In genomic region chr21:36265431-36265830, GRCh38 we compare ENCODE assay signal across 20 cellular contexts.
"Had no signal": no experiment of that assay in that cellular context is flagged by ENCODE, and none has a peak within 500 bp of the region (broad histone marks: within the 10 kb centered on the region; RNA-seq: fewer than 3 reads in every experiment).

No MANE protein-coding gene starts in this region.

- H3K27me3 ChIP-seq: breast epithelium, esophagus squamous epithelium, gastrocnemius medialis, neutrophil, ovary, thyroid gland had no signal

- H3K4me1 ChIP-seq: breast epithelium, prostate gland, thyroid gland had no signal

- H3K9me3 ChIP-seq: breast epithelium, esophagus squamous epithelium, gastrocnemius medialis, neutrophil, ovary, prostate gland, thyroid gland had no signal

- H3K4me3 ChIP-seq: breast epithelium, coronary artery, esophagus squamous epithelium, gastrocnemius medialis, ovary, prostate gland, thyroid gland had no signal

- H3K27ac ChIP-seq: breast epithelium, coronary artery, esophagus squamous epithelium, gastrocnemius medialis, neutrophil, ovary, prostate gland, thyroid gland had no signal

- H3K36me3 ChIP-seq: breast epithelium, ovary, thyroid gland had no signal

- ATAC-seq: activated CD4-positive, CD25-positive, alpha-beta regulatory T cell treated with anti-CD3 and anti-CD28 coated beads, Interleukin-2, amount 50 U/mL, for 24 hours; activated T-cell treated with anti-CD3 and anti-CD28 coated beads, Interleukin-2, amount 50 U/mL, for 4 hours; gastrocnemius medialis; left ventricle myocardium superior; natural killer cell treated with Interleukin-12 subunit alpha and Interleukin-12 subunit beta and Interleukin-15 and Interleukin-18, amount 100 ng/mL, for 72 hours had no signal

- DNase-seq: activated CD4-positive, alpha-beta T cell treated with anti-CD3 and anti-CD28 coated beads, Interleukin-2, amount 50 U/mL, for 1 hour; activated naive CD4-positive, alpha-beta T cell; activated T-cell treated with anti-CD3 and anti-CD28 coated beads, Interleukin-2, amount 50 U/mL, for 4 hours; esophagus squamous epithelium; gastrocnemius medialis; head of caudate nucleus; hypothalamus; left ventricle myocardium superior; mammary epithelial cell; ovary; stimulated activated CD4-positive, alpha-beta T cell treated with anti-CD3 and anti-CD28 coated beads, Interleukin-4, amount 100 ng/mL, for 4 hours; substantia nigra; T1000; thyroid gland had no signal
